Comparison of ENCODE assay signal across 8 cellular contexts in the genomic region with DNA sequence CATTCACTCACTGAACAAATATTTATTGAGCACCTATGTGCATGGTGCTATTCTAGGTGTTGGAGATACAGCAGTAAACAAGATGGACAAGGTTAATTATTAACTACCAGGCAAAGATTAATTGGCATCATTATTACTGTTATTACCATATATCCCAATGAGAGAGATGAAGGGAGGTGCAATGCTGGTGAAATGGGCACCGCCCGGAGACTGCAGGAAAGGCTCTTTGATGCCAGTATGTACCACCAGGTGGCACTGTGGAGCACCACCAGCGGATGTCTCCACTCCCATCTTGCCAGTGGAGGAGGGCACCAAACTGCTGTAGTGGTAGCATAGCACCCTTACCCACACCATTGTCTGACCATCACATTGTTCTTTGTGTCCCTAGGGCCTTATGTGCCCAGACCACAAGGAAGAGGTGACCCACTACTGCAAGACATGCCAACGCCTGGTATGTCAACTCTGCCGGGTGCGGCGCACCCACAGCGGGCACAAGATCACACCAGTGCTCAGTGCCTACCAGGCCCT. TPM values are rescaled to one million over a fixed set of nuclear protein-coding genes. Genes with fewer than 3 reads are reported as not detected.
DNase-seq lines count a peak whose midpoint lies in the region; ATAC-seq and TF ChIP-seq lines count a peak whose summit lies in the region.

No MANE protein-coding gene starts in this region.

- no peak overlapping the region for H3K27ac ChIP-seq in SJCRH30
- no peak overlapping the region for H3K27ac ChIP-seq in tibial artery

- no peaks in the 10 kb centered on the region for H3K9me3 ChIP-seq in SJCRH30 (replicated peaks)
- no peaks in the 10 kb centered on the region for H3K9me3 ChIP-seq in tibial artery

- ATAC-seq in GM18873 (IDR thresholded peaks at IDR 0.05; ENCODE audit: low FRiP score, unreplicated experiment) = no peak

- H3K36me3 ChIP-seq in SJCRH30 = no peaks in the 10 kb centered on the region
- no peaks in the 10 kb centered on the region for H3K36me3 ChIP-seq in tibial artery

- H3K4me1 ChIP-seq in SJCRH30 = peaks cover 9% of the 10 kb centered on the region
- H3K4me1 ChIP-seq in tibial artery = peaks cover 0 to 43% (median 19%) of the 10 kb centered on the region in 4 donors

- TF ChIP-seq POLR2A in NB4 (IDR thresholded peaks at IDR 0.05; ENCODE audit: extremely low read depth, insufficient read length) = no peak

- peak; percentile 83 for TF ChIP-seq CTCF in NB4 (IDR thresholded peaks at IDR 0.05; ENCODE audit: low read depth, low read length)
- TF ChIP-seq CTCF in fibroblast of villous mesenchyme (IDR thresholded peaks at IDR 0.05; ENCODE audit: insufficient read depth, low read depth, low read length) = peak; percentile 89
- TF ChIP-seq CTCF in tibial artery (IDR thresholded peaks at IDR 0.05) = peak; percentile 90 to 95

- H3K4me3 ChIP-seq in NB4 (ENCODE audit: low read depth, low read length) (no peak overlapping the region), SJCRH30 (no peak overlapping the region), fibroblast of villous mesenchyme (ENCODE audit: low read depth, low read length) (no peak overlapping the region), tibial artery (no peak overlapping the region)

- intact Hi-C loops in tibial artery (cut with DNase I; ENCODE audit: low total_unique reads) = no loop called here

- peak; percentile 52 for DNase-seq in GDM1 (lab: John Stamatoyannopoulos, UW)
- DNase-seq in NB4 (ENCODE audit: low read depth) = peak; percentile 79
- peak; percentile 64 to 80 for DNase-seq in SJCRH30
- DNase-seq in activated effector memory CD4-positive, alpha-beta T cell treated with Interleukin-2 at 50 U/mL for 16 hours = peak; percentile 72
- DNase-seq in fibroblast of villous mesenchyme (ENCODE audit: low read depth) = peak; percentile 65
- DNase-seq in occipital lobe (lab: John Stamatoyannopoulos, UW) = peak; percentile 58
- peak; percentile 78 to 88 for DNase-seq in tibial artery

- no peaks in the 10 kb centered on the region for H3K27me3 ChIP-seq in SJCRH30
- H3K27me3 ChIP-seq in tibial artery = peaks cover 0 to 20% of the 10 kb centered on the region in 2 donors

RNA-seq across cellular contexts. Expression of gene TRIM46, which starts 3.0 kb away (rescaled TPM):
- total RNA-seq in SJCRH30 (2014; rRNA removed; shearing (Covaris generic)) = 0.79 and 1.0 TPM in 2 replicates
- total RNA-seq in fibroblast of villous mesenchyme (6.5 and 7.7 TPM in 2 replicates), occipital lobe (21.1 TPM)

RNA-seq across cellular contexts. Expression of gene KRTCAP2, which starts 3.5 kb away (rescaled TPM):
- 84.2 and 90.9 TPM in 2 replicates for total RNA-seq in SJCRH30 (2014; rRNA removed; shearing (Covaris generic))
- 65.6 and 95.3 TPM in 2 replicates for total RNA-seq in fibroblast of villous mesenchyme
- 59.0 TPM for total RNA-seq in occipital lobe

RNA-seq across cellular contexts. Expression of gene THBS3, which starts 31.1 kb away (rescaled TPM):
- total RNA-seq in SJCRH30 (2014; rRNA removed; shearing (Covaris generic)) = 4.1 and 4.5 TPM in 2 replicates
- 32.8 and 35.8 TPM in 2 replicates for total RNA-seq in fibroblast of villous mesenchyme
- 8.3 TPM for total RNA-seq in occipital lobe

RNA-seq across cellular contexts. Expression of gene MTX1, which starts 31.9 kb away (rescaled TPM):
- 25.2 and 31.7 TPM in 2 replicates for total RNA-seq in SJCRH30 (2014; rRNA removed; shearing (Covaris generic))
- total RNA-seq in fibroblast of villous mesenchyme (38.0 and 45.1 TPM in 2 replicates), occipital lobe (15.3 TPM)

RNA-seq across cellular contexts. Expression of gene DPM3, which starts 36.3 kb away (rescaled TPM):
- total RNA-seq in SJCRH30 (2014; rRNA removed; shearing (Covaris generic)) = 16.1 and 16.8 TPM in 2 replicates
- total RNA-seq in fibroblast of villous mesenchyme (23.7 and 47.0 TPM in 2 replicates), occipital lobe (12.0 TPM)
